10 cellular contexts compared by ENCODE assay signal in genomic region chr5:136374003-136374402, GRCh38. TPM values are rescaled to one million over a fixed set of nuclear protein-coding genes. Genes with fewer than 3 reads are reported as not detected.
DNase-seq lines count a peak whose midpoint lies in the region; ATAC-seq and TF ChIP-seq lines count a peak whose summit lies in the region.
"Had no signal": no experiment of that assay in that cellular context is flagged by ENCODE, and none has a peak within 500 bp of the region (broad histone marks: within the 10 kb centered on the region; RNA-seq: fewer than 3 reads in every experiment).

No MANE protein-coding gene starts in this region.

- no peaks in the 10 kb centered on the region for H3K27me3 ChIP-seq in AG04450 (ENCODE audit: control insufficient read depth, insufficient read depth, low read length)
- no peaks in the 10 kb centered on the region for H3K27me3 ChIP-seq in foreskin keratinocyte
- H3K27me3 ChIP-seq in aorta (ENCODE audit: control insufficient read depth in 1 of 2, insufficient read depth in 2 of 2, low read length in 1 of 2): no peaks in the 10 kb centered on the region

- no peak for DNase-seq in AG04450 (ENCODE audit: low read depth, low spot score)
- peak; percentile 44 for DNase-seq in H4 (ENCODE audit: low spot score)
- DNase-seq in RKO (ENCODE audit: low spot score): peak; percentile 38
- DNase-seq in foreskin keratinocyte: peak; percentile 39 to 56
- no peak for DNase-seq in NCI-H1436 (lab: John Stamatoyannopoulos, UW)
- no peak for DNase-seq in HuH-7.5 (ENCODE audit: low spot score)
- DNase-seq in aorta: no peak
- DNase-seq: amygdala had no signal

- CTCF ChIA-PET in AG04450 (lab: Charles Lee): interaction anchor here (0.5 to 0.7 kb wide), 2 partner anchors 85 to 98 kb away, joined by 3 read pairs; no protein-coding TSS in a partner anchor

- ATAC-seq in foreskin keratinocyte (no peak), HG03196 (IDR thresholded peaks at IDR 0.05; ENCODE audit: unreplicated experiment) (no peak), aorta (ENCODE audit: low FRiP score) (no peak)

- TF ChIP-seq CTCF in AG04450 (IDR thresholded peaks at IDR 0.05; ENCODE audit: low read depth, low read length) (peak; percentile 8; the same call in 1 of the 2 replicates), foreskin keratinocyte (conservative IDR thresholded peaks at IDR 0.05) (peak; percentile 51)

- H3K27ac ChIP-seq in AG04450 (ENCODE audit: low read depth, low read length) (no peak overlapping the region), foreskin keratinocyte (no peak overlapping the region), aorta (ENCODE audit: low read depth in 1 of 2, low read length in 2 of 2) (no peak overlapping the region)
- H3K27ac ChIP-seq: SK-N-MC had no signal

- H3K9me3 ChIP-seq in AG04450 (ENCODE audit: control insufficient read depth, insufficient read depth, low read length) (no peaks in the 10 kb centered on the region), aorta (ENCODE audit: control insufficient read depth, low read length) (peaks cover 4% of the 10 kb centered on the region)

- H3K4me1 ChIP-seq in foreskin keratinocyte (no peaks in the 10 kb centered on the region), aorta (ENCODE audit: control insufficient read depth in 1 of 2, insufficient read depth in 2 of 2, low read length in 2 of 2) (no peaks in the 10 kb centered on the region)

- intact Hi-C loops in aorta (cut with DNase I): no loop called here

- WGBS in aorta, 2 donors: 24 to 28% methylated on average over 5 of the region's 5 CpGs

- POLR2A ChIA-PET in AG04450 (lab: Yijun Ruan, JAX): no interaction called here

- H3K4me3 ChIP-seq in AG04450 (ENCODE audit: low read depth, low read length) (no peak overlapping the region), aorta (ENCODE audit: low read length in 2 of 2) (no peak overlapping the region)
- H3K4me3 ChIP-seq: SK-N-MC had no signal

- no peaks in the 10 kb centered on the region for H3K36me3 ChIP-seq in aorta (ENCODE audit: control insufficient read depth in 1 of 2, insufficient read depth in 2 of 2, low read length in 1 of 2)

RNA-seq across cellular contexts. Expression of gene TRPC7, which starts 8.7 kb away (rescaled TPM):
- polyA plus RNA-seq in AG04450 (2011; rRNA removed) (not detected in 2 replicates), foreskin keratinocyte (not detected in 2 replicates), aorta (not detected)
- polyA minus RNA-seq in AG04450 (2011; rRNA and poly(A)+ RNA removed): not detected in 2 replicates
- total RNA-seq in H4 (2014; rRNA removed; shearing (Covaris generic)): not detected in 2 replicates
- total RNA-seq in foreskin keratinocyte (not detected in 2 replicates), aorta (not detected)

Comparison
In these comparisons a context has a peak if more than half of its experiments do, and no peak if none do; other contexts are left out.
1. DNase-seq: peak in H4 (single experiment), RKO (single experiment) and foreskin keratinocyte (2 of 2); none in AG04450 (single experiment), NCI-H1436 (single experiment), HuH-7.5 (single experiment) and aorta (0 of 2).